Comparison of ENCODE assay signal across 9 cellular contexts in genomic region chr16:24499193-24499814, GRCh38. TPM values are rescaled to one million over a fixed set of nuclear protein-coding genes. Genes with fewer than 3 reads are reported as not detected.
DNase-seq lines count a peak whose midpoint lies in the region; ATAC-seq and TF ChIP-seq lines count a peak whose summit lies in the region.
"Had no signal": no experiment of that assay in that cellular context is flagged by ENCODE, and none has a peak within 500 bp of the region (broad histone marks: within the 10 kb centered on the region; RNA-seq: fewer than 3 reads in every experiment).

No MANE protein-coding gene starts in this region.

- no peaks in the 10 kb centered on the region for H3K36me3 ChIP-seq in Caco-2 (ENCODE audit: control insufficient read depth, insufficient read depth, low read length)
- no peaks in the 10 kb centered on the region for H3K36me3 ChIP-seq in HCT116 (ENCODE audit: control insufficient read depth in 1 of 2, insufficient read depth in 2 of 2, low read length in 2 of 2)
- H3K36me3 ChIP-seq: thoracic aorta had no signal

- TF ChIP-seq CTCF in Caco-2 (IDR thresholded peaks at IDR 0.05; ENCODE audit: insufficient read depth in 1 of 2, low read depth in 1 of 2, low read length in 1 of 2, severe bottlenecking in 1 of 2, unreplicated experiment in 1 of 2) (peak; percentile 40 to 48), HCT116 (IDR thresholded peaks at IDR 0.05 in 2 of 3, conservative IDR thresholded peaks at IDR 0.05 in 1 of 3; ENCODE audit: borderline replicate concordance in 1 of 3, insufficient read depth in 1 of 3, low read depth in 2 of 3, low read length in 2 of 3) (peak; percentile 61 to 73 (median 68)), fibroblast of pulmonary artery (IDR thresholded peaks at IDR 0.05; ENCODE audit: low read length, missing control alignments) (peak; percentile 39)

- POLR2A ChIA-PET in Caco-2 (lab: Charles Lee) = no interaction called here
- POLR2A ChIA-PET in HCT116 (lab: Charles Lee) = no interaction called here

- H3K27ac ChIP-seq in HCT116 (ENCODE audit: low read depth, low read length) = no peak overlapping the region
- H3K27ac ChIP-seq: thoracic aorta had no signal

- ATAC-seq in HCT116 = peak; percentile 94
- ATAC-seq in HG02981 (IDR thresholded peaks at IDR 0.05; ENCODE audit: unreplicated experiment) = no peak

- H3K27me3 ChIP-seq in Caco-2 (replicated peaks; ENCODE audit: control insufficient read depth, insufficient read depth, low read length) (no peaks in the 10 kb centered on the region), HCT116 (ENCODE audit: insufficient read depth, low read length) (no peaks in the 10 kb centered on the region)

- no peaks in the 10 kb centered on the region for H3K36me3 Mint-ChIP-seq in Caco-2 (ENCODE audit: insufficient read depth, unreplicated experiment)
- no peaks in the 10 kb centered on the region for H3K36me3 Mint-ChIP-seq in activated CD4-positive, alpha-beta T cell treated with anti-CD3 and anti-CD28 coated beads, Interleukin-2, amount 10 ng/mL, durations not matched to agents 24 days and 14 days (ENCODE audit: low read depth)

- DNase-seq in Caco-2 = peak; percentile 38 to 49
- DNase-seq in HCT116 (ENCODE audit: low read depth, low spot score) = peak; percentile 37
- peak; percentile 53 for DNase-seq in RPMI8226
- DNase-seq in fibroblast of pulmonary artery (ENCODE audit: low read depth) = peak; percentile 29
- peak; percentile 78 for DNase-seq in superior temporal gyrus (ENCODE audit: extremely low spot score)
- no peak for DNase-seq in activated CD4-positive, CD25-positive, alpha-beta regulatory T cell (lab: John Stamatoyannopoulos, UW)
- no peak for DNase-seq in activated CD4-positive, alpha-beta T cell treated with anti-CD3 and anti-CD28 coated beads, Interleukin-2, amount 10 ng/mL, durations not matched to agents 24 days and 14 days

- RAD21 ChIA-PET in HCT116 (lab: Charles Lee; ENCODE audit: low non-redundant PET in 1 of 2, low total read pairs in 2 of 2, uncharacterized antibody in 2 of 2, unreplicated experiment in 2 of 2) = interaction anchor here (0.6 to 0.8 kb wide), 2 partner anchors 230 to 429 kb away, joined by 4 to 7 read pairs; no protein-coding TSS in a partner anchor

- H3K27ac Mint-ChIP-seq in Caco-2 (ENCODE audit: unreplicated experiment) = no peak overlapping the region
- H3K27ac Mint-ChIP-seq in activated CD4-positive, alpha-beta T cell treated with anti-CD3 and anti-CD28 coated beads, Interleukin-2, amount 10 ng/mL, durations not matched to agents 24 days and 14 days = no peak overlapping the region

- no peak overlapping the region for H3K9ac ChIP-seq in HCT116 (ENCODE audit: low read length)

- H3K79me2 ChIP-seq in HCT116 (ENCODE audit: insufficient read depth, low read length) = no peaks in the 10 kb centered on the region

- H3K4me3 Mint-ChIP-seq in Caco-2 (ENCODE audit: unreplicated experiment) = no peak overlapping the region
- H3K4me3 Mint-ChIP-seq in activated CD4-positive, alpha-beta T cell treated with anti-CD3 and anti-CD28 coated beads, Interleukin-2, amount 10 ng/mL, durations not matched to agents 24 days and 14 days = no peak overlapping the region

- peak; percentile 87 for TF ChIP-seq RAD21 in HCT116 (IDR thresholded peaks at IDR 0.05; ENCODE audit: low read depth)

- H3K4me3 ChIP-seq in Caco-2 (ENCODE audit: low read depth, low read length) (no peak overlapping the region), HCT116 (replicated peaks in 1 of 2; ENCODE audit: low read depth in 1 of 2, low read length in 2 of 2) (no peak overlapping the region), fibroblast of pulmonary artery (replicated peaks; ENCODE audit: low read depth, low read length) (no peak overlapping the region)
- H3K4me3 ChIP-seq: thoracic aorta had no signal

- peak overlapping the region; percentile 88 for H2AFZ ChIP-seq in HCT116 (ENCODE audit: low read depth, low read length, poor library complexity, severe bottlenecking)

- intact Hi-C loops in Caco-2 (cut with micrococcal nuclease; ENCODE audit: unreplicated experiment) (loop anchor here (1.0 kb wide), 1 partner anchor 90 kb away; no protein-coding TSS in a partner anchor), HCT116 (cut with micrococcal nuclease) (loop anchor here (1.0 kb wide), 2 partner anchors 90 to 457 kb away; no protein-coding TSS in a partner anchor)
- intact Hi-C loops in activated CD4-positive, alpha-beta T cell treated with anti-CD3 and anti-CD28 coated beads, Interleukin-2, amount 10 ng/mL, durations not matched to agents 24 days and 14 days (cut with micrococcal nuclease) = no loop called here

- no peaks in the 10 kb centered on the region for H3K4me1 Mint-ChIP-seq in Caco-2 (ENCODE audit: low read depth, unreplicated experiment)
- no peaks in the 10 kb centered on the region for H3K4me1 Mint-ChIP-seq in activated CD4-positive, alpha-beta T cell treated with anti-CD3 and anti-CD28 coated beads, Interleukin-2, amount 10 ng/mL, durations not matched to agents 24 days and 14 days

- H3K9me3 Mint-ChIP-seq in Caco-2 (ENCODE audit: unreplicated experiment) = no peaks in the 10 kb centered on the region
- H3K9me3 Mint-ChIP-seq in activated CD4-positive, alpha-beta T cell treated with anti-CD3 and anti-CD28 coated beads, Interleukin-2, amount 10 ng/mL, durations not matched to agents 24 days and 14 days = no peaks in the 10 kb centered on the region

- H3K4me1 ChIP-seq in Caco-2 (peaks cover 1% of the 10 kb centered on the region; the same call in 1 of the 2 replicates), HCT116 (ENCODE audit: control insufficient read depth in 1 of 2, insufficient read depth in 2 of 2, low read length in 2 of 2) (peaks cover 0 to 4% of the 10 kb centered on the region in 2 experiments; a peak in 1 of 4 replicates)

- no peaks in the 10 kb centered on the region for H4K20me1 ChIP-seq in HCT116 (ENCODE audit: insufficient read depth)

- H3K27me3 Mint-ChIP-seq in Caco-2 (ENCODE audit: insufficient read depth, unreplicated experiment) = peaks cover 10% of the 10 kb centered on the region
- H3K27me3 Mint-ChIP-seq in activated CD4-positive, alpha-beta T cell treated with anti-CD3 and anti-CD28 coated beads, Interleukin-2, amount 10 ng/mL, durations not matched to agents 24 days and 14 days = peaks cover 5% of the 10 kb centered on the region

- no peak for TF ChIP-seq POLR2A in HCT116 (IDR thresholded peaks at IDR 0.05; ENCODE audit: borderline replicate concordance, extremely low read depth, insufficient read depth, insufficient read length)

- CTCF ChIA-PET in Caco-2 (lab: Charles Lee) (interaction anchor here (1.2 kb wide), 2 partner anchors 428 to 453 kb away, joined by 3 read pairs; no protein-coding TSS in a partner anchor), HCT116 (lab: Charles Lee) (interaction anchor here (0.9 to 3.1 kb wide), 10 partner anchors 10 to 457 kb away, joined by 3 to 28 read pairs (median 4); no protein-coding TSS in a partner anchor)

- no peaks in the 10 kb centered on the region for H3K9me2 ChIP-seq in HCT116 (ENCODE audit: insufficient read depth)

- BruUV-seq in Caco-2 (replicated peaks; lab: Mats Ljungman, UMichigan) = no TSS peak
- BruUV-seq in HCT116 (replicated peaks; lab: Mats Ljungman, UMichigan) = no TSS peak

- peak overlapping the region; percentile 36; the same call in 1 of the 2 replicates for H3K4me2 ChIP-seq in HCT116 (ENCODE audit: low read length)

- no peaks in the 10 kb centered on the region for H3K9me3 ChIP-seq in Caco-2
- H3K9me3 ChIP-seq in HCT116 (ENCODE audit: control insufficient read depth in 1 of 2, insufficient read depth in 1 of 2, low read depth in 1 of 2, low read length in 2 of 2) = no peaks in the 10 kb centered on the region
- H3K9me3 ChIP-seq: thoracic aorta had no signal

TF ChIP-seq in HCT116, 20 proteins besides CTCF, POLR2A, EP300 and RAD21 (continues in another document):
- TF ChIP-seq TCF7L2 (IDR thresholded peaks at IDR 0.05; ENCODE audit: borderline replicate concordance, extremely low read depth, insufficient read depth, insufficient read length) (no peak), ELF1 (IDR thresholded peaks at IDR 0.05; ENCODE audit: borderline replicate concordance, low read depth) (no peak), ZBTB33 (IDR thresholded peaks at IDR 0.05; ENCODE audit: extremely low read depth, insufficient replicate concordance, low read length) (no peak), CBX3 (IDR thresholded peaks at IDR 0.05; ENCODE audit: low read depth) (no peak), ATF3 (IDR thresholded peaks at IDR 0.05) (no peak), YY1 (IDR thresholded peaks at IDR 0.05; ENCODE audit: extremely low read depth, insufficient replicate concordance, low read depth, low read length) (no peak), SRF (IDR thresholded peaks at IDR 0.05; ENCODE audit: low read depth) (no peak), ZNF274 (IDR thresholded peaks at IDR 0.05; ENCODE audit: low read depth, low read length) (no peak), EZH2 (IDR thresholded peaks at IDR 0.05) (no peak), ZFX (IDR thresholded peaks at IDR 0.05) (no peak), SP1 (IDR thresholded peaks at IDR 0.05; ENCODE audit: low read depth) (no peak), MAX (IDR thresholded peaks at IDR 0.05) (no peak)

RNA-seq across cellular contexts. Expression of gene RBBP6, which starts 40.1 kb away (rescaled TPM):
- 38.7 and 42.2 TPM in 2 replicates for total RNA-seq in Caco-2 (2022)
- 52.4 TPM for total RNA-seq in HCT116 (2021; ENCODE audit: unreplicated experiment)
- polyA plus RNA-seq in HCT116 (2012) = 20.8 and 22.0 TPM in 2 replicates
- total RNA-seq in activated CD4-positive, alpha-beta T cell treated with anti-CD3 and anti-CD28 coated beads, Interleukin-2, amount 10 ng/mL, durations not matched to agents 24 days and 14 days = 65.7 and 73.8 TPM in 2 replicates

Comparison
In these comparisons a context has a peak if more than half of its experiments do, and no peak if none do; other contexts are left out.
1. DNase-seq: peak in Caco-2 (2 of 2), HCT116 (single experiment), RPMI8226 (single experiment), fibroblast of pulmonary artery (single experiment) and superior temporal gyrus (single experiment); none in activated CD4-positive, CD25-positive, alpha-beta regulatory T cell (0 of 4) and activated CD4-positive, alpha-beta T cell treated with anti-CD3 and anti-CD28 coated beads, Interleukin-2, amount 10 ng/mL, durations not matched to agents 24 days and 14 days (single experiment).
2. Peak in every context shown above with its lines, with median percentiles within 50 percentile points of each other: CTCF ChIP-seq.